Comparison of ENCODE assay signal across 11 cellular contexts in genomic region chr2:45259144-45259543, GRCh38.
DNase-seq lines count a peak whose midpoint lies in the region; ATAC-seq, FAIRE-seq and TF ChIP-seq lines count a peak whose summit lies in the region.
"Had no signal": no experiment of that assay in that cellular context is flagged by ENCODE, and none has a peak within 500 bp of the region (broad histone marks: within the 10 kb centered on the region; RNA-seq: fewer than 3 reads in every experiment).

No MANE protein-coding gene starts in this region.

- FAIRE-seq in astrocyte (lab: Jason Lieb, UNC): no peak

- no peak for TF ChIP-seq CTCF in astrocyte (IDR thresholded peaks at IDR 0.05; ENCODE audit: insufficient read depth, low read depth, low read length)
- no peak for TF ChIP-seq CTCF in osteoblast (IDR thresholded peaks at IDR 0.05; ENCODE audit: extremely low read depth, low read depth, low read length)

- no peaks in the 10 kb centered on the region for H3K27me3 ChIP-seq in astrocyte (ENCODE audit: insufficient read depth, low read length)
- H3K27me3 ChIP-seq in osteoblast (ENCODE audit: insufficient read depth, low read length): no peaks in the 10 kb centered on the region

- ATAC-seq in GM19351 (IDR thresholded peaks at IDR 0.05; ENCODE audit: unreplicated experiment): no peak
- no peak for ATAC-seq in activated CD8-positive, alpha-beta memory T cell treated with anti-CD3 and anti-CD28 coated beads, Interleukin-2, amount 10 ng/mL, durations not matched to agents 7 days and 5 days
- ATAC-seq: stimulated activated effector memory CD8-positive, alpha-beta T cell treated with anti-CD3 and anti-CD28 coated beads, Interleukin-12 subunit alpha, Interleukin-12 subunit beta, amount 100 ng/mL, for 72 hours had no signal

- H3K4me1 ChIP-seq in astrocyte (ENCODE audit: insufficient read depth, low read length) (peaks cover 13% of the 10 kb centered on the region), osteoblast (ENCODE audit: insufficient read depth, low read length) (no peaks in the 10 kb centered on the region)

- H4K20me1 ChIP-seq in astrocyte (ENCODE audit: insufficient read depth, low read length): no peaks in the 10 kb centered on the region
- H4K20me1 ChIP-seq in osteoblast (ENCODE audit: insufficient read depth, low read length): no peaks in the 10 kb centered on the region

- H2AFZ ChIP-seq in astrocyte (ENCODE audit: low read depth, low read length) (peak overlapping the region; percentile 45), osteoblast (ENCODE audit: low read length) (no peak overlapping the region)

- no peak overlapping the region for H3K9ac ChIP-seq in astrocyte (ENCODE audit: low read length)

- H3K4me2 ChIP-seq in astrocyte (ENCODE audit: low read length) (no peak overlapping the region), osteoblast (ENCODE audit: insufficient read depth, low read length) (no peak overlapping the region)

- H3K4me3 ChIP-seq in astrocyte (ENCODE audit: insufficient read depth, low read depth, low read length) (no peak overlapping the region), osteoblast (ENCODE audit: insufficient read depth, low read length) (no peak overlapping the region)

- peaks cover 3% of the 10 kb centered on the region for H3K27me3 Mint-ChIP-seq in astrocyte (ENCODE audit: low read depth, unreplicated experiment)
- H3K27me3 Mint-ChIP-seq in activated CD8-positive, alpha-beta memory T cell treated with anti-CD3 and anti-CD28 coated beads, Interleukin-2, amount 10 ng/mL, durations not matched to agents 7 days and 5 days: peaks cover 29% of the 10 kb centered on the region

- H3K79me2 ChIP-seq in astrocyte (ENCODE audit: insufficient read depth, low read length) (no peaks in the 10 kb centered on the region), osteoblast (ENCODE audit: insufficient read depth, low read length) (no peaks in the 10 kb centered on the region)

- H3K27ac ChIP-seq in astrocyte (ENCODE audit: low read depth, low read length): no peak overlapping the region
- H3K27ac ChIP-seq in osteoblast (ENCODE audit: low read depth, low read length): no peak overlapping the region

- no peak overlapping the region for H3K4me3 Mint-ChIP-seq in astrocyte (ENCODE audit: unreplicated experiment)
- no peak overlapping the region for H3K4me3 Mint-ChIP-seq in activated CD8-positive, alpha-beta memory T cell treated with anti-CD3 and anti-CD28 coated beads, Interleukin-2, amount 10 ng/mL, durations not matched to agents 7 days and 5 days
- H3K4me3 Mint-ChIP-seq: CD14-positive monocyte; stimulated activated effector memory CD8-positive, alpha-beta T cell treated with anti-CD3 and anti-CD28 coated beads, Interleukin-12 subunit alpha, Interleukin-12 subunit beta, amount 100 ng/mL, for 72 hours had no signal

- CTCF ChIA-PET in activated CD8-positive, alpha-beta memory T cell treated with anti-CD3 and anti-CD28 coated beads, Interleukin-2, amount 10 ng/mL, durations not matched to agents 7 days and 5 days (lab: Charles Lee): no interaction called here

- H3K9me3 ChIP-seq in astrocyte (ENCODE audit: insufficient read depth, low read depth, low read length): no peaks in the 10 kb centered on the region
- H3K9me3 ChIP-seq in osteoblast (ENCODE audit: low read depth, low read length): no peaks in the 10 kb centered on the region

- H3K27ac Mint-ChIP-seq in astrocyte (ENCODE audit: unreplicated experiment): no peak overlapping the region
- no peak overlapping the region for H3K27ac Mint-ChIP-seq in activated CD8-positive, alpha-beta memory T cell treated with anti-CD3 and anti-CD28 coated beads, Interleukin-2, amount 10 ng/mL, durations not matched to agents 7 days and 5 days
- H3K27ac Mint-ChIP-seq: CD14-positive monocyte; stimulated activated effector memory CD8-positive, alpha-beta T cell treated with anti-CD3 and anti-CD28 coated beads, Interleukin-12 subunit alpha, Interleukin-12 subunit beta, amount 100 ng/mL, for 72 hours had no signal

- H3K36me3 ChIP-seq in astrocyte (ENCODE audit: insufficient read depth, low read length) (no peaks in the 10 kb centered on the region), osteoblast (ENCODE audit: insufficient read depth, low read length) (no peaks in the 10 kb centered on the region)

- H3K4me1 Mint-ChIP-seq in astrocyte (ENCODE audit: low read depth, unreplicated experiment): peaks cover 38% of the 10 kb centered on the region
- H3K4me1 Mint-ChIP-seq in activated CD8-positive, alpha-beta memory T cell treated with anti-CD3 and anti-CD28 coated beads, Interleukin-2, amount 10 ng/mL, durations not matched to agents 7 days and 5 days: no peaks in the 10 kb centered on the region
- H3K4me1 Mint-ChIP-seq: stimulated activated effector memory CD8-positive, alpha-beta T cell treated with anti-CD3 and anti-CD28 coated beads, Interleukin-12 subunit alpha, Interleukin-12 subunit beta, amount 100 ng/mL, for 72 hours had no signal

- no peaks in the 10 kb centered on the region for H3K9me3 Mint-ChIP-seq in astrocyte (ENCODE audit: unreplicated experiment)
- no peaks in the 10 kb centered on the region for H3K9me3 Mint-ChIP-seq in activated CD8-positive, alpha-beta memory T cell treated with anti-CD3 and anti-CD28 coated beads, Interleukin-2, amount 10 ng/mL, durations not matched to agents 7 days and 5 days (ENCODE audit: low read depth)
- H3K9me3 Mint-ChIP-seq: CD14-positive monocyte; stimulated activated effector memory CD8-positive, alpha-beta T cell treated with anti-CD3 and anti-CD28 coated beads, Interleukin-12 subunit alpha, Interleukin-12 subunit beta, amount 100 ng/mL, for 72 hours had no signal

- peak; percentile 95 for DNase-seq in DMS79 (lab: John Stamatoyannopoulos, UW)
- peak; percentile 93 for DNase-seq in NCI-H2029 treated with DMSO at 0.1 percent for 48 hours (lab: John Stamatoyannopoulos, UW)
- no peak for DNase-seq in astrocyte (ENCODE audit: low read depth)
- DNase-seq in osteoblast (ENCODE audit: insufficient read length, low spot score, missing footprints): peak; percentile 69
- no peak for DNase-seq in NOMO-1 (lab: John Stamatoyannopoulos, UW; ENCODE audit: unreplicated experiment in 2 of 2)
- DNase-seq in RPMI8226: no peak
- DNase-seq in activated CD8-positive, alpha-beta memory T cell treated with anti-CD3 and anti-CD28 coated beads, Interleukin-2, amount 10 ng/mL, durations not matched to agents 7 days and 5 days: no peak
- DNase-seq: kidney glomerular epithelial cell had no signal

- no peaks in the 10 kb centered on the region for H3K36me3 Mint-ChIP-seq in astrocyte (ENCODE audit: low read depth, unreplicated experiment)
- no peaks in the 10 kb centered on the region for H3K36me3 Mint-ChIP-seq in activated CD8-positive, alpha-beta memory T cell treated with anti-CD3 and anti-CD28 coated beads, Interleukin-2, amount 10 ng/mL, durations not matched to agents 7 days and 5 days
- H3K36me3 Mint-ChIP-seq: CD14-positive monocyte; stimulated activated effector memory CD8-positive, alpha-beta T cell treated with anti-CD3 and anti-CD28 coated beads, Interleukin-12 subunit alpha, Interleukin-12 subunit beta, amount 100 ng/mL, for 72 hours had no signal

Comparison
In these comparisons a context has a peak if more than half of its experiments do, and no peak if none do; other contexts are left out.
1. DNase-seq: peak in DMS79 (single experiment), NCI-H2029 treated with DMSO at 0.1 percent for 48 hours (single experiment) and osteoblast (single experiment); none in astrocyte (single experiment), NOMO-1 (0 of 2), RPMI8226 (single experiment) and activated CD8-positive, alpha-beta memory T cell treated with anti-CD3 and anti-CD28 coated beads, Interleukin-2, amount 10 ng/mL, durations not matched to agents 7 days and 5 days (single experiment).